26 cellular contexts compared by ENCODE assay signal in genomic region chr3:196263819-196264218, GRCh38. TPM values are rescaled to one million over a fixed set of nuclear protein-coding genes. Genes with fewer than 3 reads are reported as not detected.
DNase-seq lines count a peak whose midpoint lies in the region; ATAC-seq and TF ChIP-seq lines count a peak whose summit lies in the region.
"Had no signal": no experiment of that assay in that cellular context is flagged by ENCODE, and none has a peak within 500 bp of the region (broad histone marks: within the 10 kb centered on the region; RNA-seq: fewer than 3 reads in every experiment).

No MANE protein-coding gene starts in this region.

- no peak overlapping the region for H3K4me3 Mint-ChIP-seq in stimulated activated naive CD8-positive, alpha-beta T cell treated with anti-CD3 and anti-CD28 coated beads, Interleukin-15, amount 100 ng/mL, for 72 hours
- no peak overlapping the region for H3K4me3 Mint-ChIP-seq in dendritic cell treated with granulocyte-macrophage colony-stimulating factor and Interleukin-4, amounts not matched to agents 40 ng/mL and 50 ng/mL, for 4 days
- H3K4me3 Mint-ChIP-seq in natural killer cell = no peak overlapping the region
- H3K4me3 Mint-ChIP-seq in stimulated activated memory B cell treated with anti-CD40 and anti-IgM and Interleukin-4, amounts not matched to agents 10 μg/mL and 1 μg/mL and 100 μg/mL, for 72 hours = no peak overlapping the region
- H3K4me3 Mint-ChIP-seq: CD14-positive monocyte had no signal

- ATAC-seq in stimulated activated naive CD8-positive, alpha-beta T cell treated with anti-CD3 and anti-CD28 coated beads, Interleukin-15, amount 100 ng/mL, for 72 hours = no peak
- no peak for ATAC-seq in stimulated activated naive CD8-positive, alpha-beta T cell treated with anti-CD3 and anti-CD28 coated beads, Interleukin-15, Interleukin-2, amounts not matched to agents 100 U/mL and 50 U/mL, for 24 hours
- no peak for ATAC-seq in natural killer cell
- ATAC-seq in stimulated activated memory B cell treated with anti-CD40 and anti-IgM and Interleukin-4, amounts not matched to agents 10 μg/mL and 1 μg/mL and 100 μg/mL, for 72 hours = no peak
- ATAC-seq: HCT116 had no signal

- no peaks in the 10 kb centered on the region for H3K27me3 Mint-ChIP-seq in stimulated activated naive CD8-positive, alpha-beta T cell treated with anti-CD3 and anti-CD28 coated beads, Interleukin-15, amount 100 ng/mL, for 72 hours
- H3K27me3 Mint-ChIP-seq in dendritic cell treated with granulocyte-macrophage colony-stimulating factor and Interleukin-4, amounts not matched to agents 40 ng/mL and 50 ng/mL, for 4 days = no peaks in the 10 kb centered on the region
- H3K27me3 Mint-ChIP-seq in natural killer cell (ENCODE audit: low read depth in 2 of 2) = no peaks in the 10 kb centered on the region
- no peaks in the 10 kb centered on the region for H3K27me3 Mint-ChIP-seq in stimulated activated memory B cell treated with anti-CD40 and anti-IgM and Interleukin-4, amounts not matched to agents 10 μg/mL and 1 μg/mL and 100 μg/mL, for 72 hours

- TF ChIP-seq CTCF in natural killer cell (IDR thresholded peaks at IDR 0.05) = no peak

- H3K9me3 Mint-ChIP-seq in stimulated activated naive CD8-positive, alpha-beta T cell treated with anti-CD3 and anti-CD28 coated beads, Interleukin-15, amount 100 ng/mL, for 72 hours = no peaks in the 10 kb centered on the region
- no peaks in the 10 kb centered on the region for H3K9me3 Mint-ChIP-seq in dendritic cell treated with granulocyte-macrophage colony-stimulating factor and Interleukin-4, amounts not matched to agents 40 ng/mL and 50 ng/mL, for 4 days
- H3K9me3 Mint-ChIP-seq in natural killer cell = no peaks in the 10 kb centered on the region
- peaks cover 3% of the 10 kb centered on the region for H3K9me3 Mint-ChIP-seq in stimulated activated memory B cell treated with anti-CD40 and anti-IgM and Interleukin-4, amounts not matched to agents 10 μg/mL and 1 μg/mL and 100 μg/mL, for 72 hours

- DNase-seq in stimulated activated naive CD8-positive, alpha-beta T cell treated with anti-CD3 and anti-CD28 coated beads, Interleukin-15, amount 100 ng/mL, for 72 hours = no peak
- DNase-seq in stimulated activated naive CD8-positive, alpha-beta T cell treated with anti-CD3 and anti-CD28 coated beads, Interleukin-15, Interleukin-2, amounts not matched to agents 100 U/mL and 50 U/mL, for 24 hours = no peak
- DNase-seq in natural killer cell (no peak), HuH-7.5 (ENCODE audit: low spot score) (no peak), OCI-M1 (lab: John Stamatoyannopoulos, UW) (no peak)
- DNase-seq in stimulated activated CD4-positive, alpha-beta T cell treated with anti-CD3 and anti-CD28 coated beads, Interleukin-15, amount 100 ng/mL, for 24 hours = no peak
- DNase-seq: BE2C, DMS153, GOT3, Kasumi-1, NCI-H1092 treated with DMSO at 0.1 percent for 48 hours, NCI-H1436, NCI-H187, NCI-H2081 treated with DMSO at 0.1 percent for 48 hours, NCI-H2171, NCI-H226, NCI-H510A, NCI-H69, Peyer's patch, SHP77 treated with DMSO at 0.1 percent for 48 hours had no signal

- H3K4me1 Mint-ChIP-seq in stimulated activated naive CD8-positive, alpha-beta T cell treated with anti-CD3 and anti-CD28 coated beads, Interleukin-15, amount 100 ng/mL, for 72 hours = peaks cover 7% of the 10 kb centered on the region
- peaks cover 14% of the 10 kb centered on the region for H3K4me1 Mint-ChIP-seq in dendritic cell treated with granulocyte-macrophage colony-stimulating factor and Interleukin-4, amounts not matched to agents 40 ng/mL and 50 ng/mL, for 4 days (ENCODE audit: low read depth)
- peaks cover 12 to 22% of the 10 kb centered on the region in 2 donors for H3K4me1 Mint-ChIP-seq in natural killer cell
- H3K4me1 Mint-ChIP-seq in stimulated activated memory B cell treated with anti-CD40 and anti-IgM and Interleukin-4, amounts not matched to agents 10 μg/mL and 1 μg/mL and 100 μg/mL, for 72 hours = peaks cover 2% of the 10 kb centered on the region

- intact Hi-C loops in dendritic cell treated with granulocyte-macrophage colony-stimulating factor and Interleukin-4, amounts not matched to agents 40 ng/mL and 50 ng/mL, for 4 days (cut with micrococcal nuclease) = no loop called here
- intact Hi-C loops in natural killer cell (cut with micrococcal nuclease) = no loop called here

- H3K36me3 Mint-ChIP-seq in dendritic cell treated with granulocyte-macrophage colony-stimulating factor and Interleukin-4, amounts not matched to agents 40 ng/mL and 50 ng/mL, for 4 days (ENCODE audit: low read depth) = peaks cover 88% of the 10 kb centered on the region
- H3K36me3 Mint-ChIP-seq in natural killer cell = peaks cover 10% of the 10 kb centered on the region
- peaks cover 36% of the 10 kb centered on the region for H3K36me3 Mint-ChIP-seq in stimulated activated memory B cell treated with anti-CD40 and anti-IgM and Interleukin-4, amounts not matched to agents 10 μg/mL and 1 μg/mL and 100 μg/mL, for 72 hours

- peak overlapping the region; percentile 35 to 59 for H3K27ac Mint-ChIP-seq in stimulated activated naive CD8-positive, alpha-beta T cell treated with anti-CD3 and anti-CD28 coated beads, Interleukin-15, amount 100 ng/mL, for 72 hours
- H3K27ac Mint-ChIP-seq in dendritic cell treated with granulocyte-macrophage colony-stimulating factor and Interleukin-4, amounts not matched to agents 40 ng/mL and 50 ng/mL, for 4 days = peak overlapping the region; percentile 5
- H3K27ac Mint-ChIP-seq in natural killer cell = peak overlapping the region; percentile 28 to 76
- H3K27ac Mint-ChIP-seq in stimulated activated memory B cell treated with anti-CD40 and anti-IgM and Interleukin-4, amounts not matched to agents 10 μg/mL and 1 μg/mL and 100 μg/mL, for 72 hours = peak overlapping the region; percentile 12

RNA-seq across cellular contexts. Expression of gene PCYT1A, which starts 23.7 kb away (rescaled TPM):
- total RNA-seq in natural killer cell = 100 to 1,000 TPM; 105 to 123 (median 110) TPM

RNA-seq across cellular contexts. Expression of gene SLC51A, which starts 47.5 kb away (rescaled TPM):
- not detected for total RNA-seq in natural killer cell
- total RNA-seq: M059J, OCI-LY7 had no signal

RNA-seq across cellular contexts. Expression of gene ZDHHC19, which starts 52.6 kb away (rescaled TPM):
- total RNA-seq in natural killer cell = not detected
- total RNA-seq: M059J, OCI-LY7, Peyer's patch had no signal

RNA-seq across cellular contexts. Expression of gene DYNLT2B, which starts 54.2 kb away (rescaled TPM):
- 1 to 10 TPM; 3.6 to 7.3 (median 5.4) TPM for total RNA-seq in natural killer cell
